In the genomic region with DNA sequence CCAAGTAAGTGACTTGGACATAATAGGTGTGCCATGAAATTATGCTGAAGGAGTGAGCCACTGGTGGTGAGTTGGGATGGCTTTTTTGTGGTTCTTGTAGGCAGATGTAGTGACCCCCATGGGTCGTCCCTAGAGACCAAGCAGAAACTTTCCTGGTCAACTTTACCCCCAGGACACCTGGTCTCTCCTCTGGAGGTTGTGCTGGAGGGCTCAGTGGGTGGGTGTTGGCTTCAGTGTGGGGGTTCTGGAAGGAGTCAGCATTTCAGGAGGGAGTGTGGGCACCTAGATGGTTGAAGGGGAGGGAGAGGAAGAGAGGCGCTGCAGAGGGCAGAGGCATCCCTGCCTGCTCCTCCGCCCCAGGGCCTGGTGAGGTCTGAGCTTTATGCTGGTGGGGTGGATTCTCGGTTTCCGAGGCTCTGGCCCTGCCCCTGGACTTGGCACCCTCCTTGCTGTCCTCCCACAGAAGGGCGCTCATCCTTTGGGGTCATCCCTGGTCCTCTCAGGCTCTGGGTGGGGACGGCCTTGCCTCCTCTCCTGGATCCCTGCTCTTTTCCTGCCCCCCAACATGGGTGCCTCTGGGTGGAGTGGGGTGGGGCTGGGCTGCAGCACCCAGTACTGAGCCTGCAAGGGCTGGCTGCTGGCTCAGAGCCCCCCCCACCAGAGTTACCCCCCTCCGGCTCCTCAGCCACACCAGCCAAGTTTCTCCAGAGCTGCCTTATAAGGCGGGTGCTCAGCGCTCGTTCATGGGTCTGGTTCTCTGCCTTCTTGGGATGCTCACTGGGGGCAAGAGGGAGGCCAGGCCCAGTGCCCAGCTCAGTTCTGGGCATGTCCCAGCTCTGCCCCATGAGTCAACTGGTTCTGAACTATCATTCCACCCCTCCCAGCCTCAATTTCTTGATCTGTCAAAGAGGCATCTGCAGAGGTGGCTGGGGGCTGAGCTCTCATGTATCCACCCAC, we compare ENCODE assay signal across 12 cellular contexts.
DNase-seq lines count a peak whose midpoint lies in the region; ATAC-seq and TF ChIP-seq lines count a peak whose summit lies in the region.
"Had no signal": no experiment of that assay in that cellular context is flagged by ENCODE, and none has a peak within 500 bp of the region (broad histone marks: within the 10 kb centered on the region; RNA-seq: fewer than 3 reads in every experiment).

No MANE protein-coding gene starts in this region.

- H3K27ac ChIP-seq in cingulate gyrus (ENCODE audit: low read depth, low read length), result peak overlapping the region; percentile 54

- no peak for DNase-seq in stimulated activated naive CD8-positive, alpha-beta T cell treated with anti-CD3 and anti-CD28 coated beads, Interleukin-15, Interleukin-2, amounts not matched to agents 100 U/mL and 50 U/mL, for 24 hours
- DNase-seq in natural killer cell (no peak), SIG-M5 treated with dmso at 0.1 percent for 504 hours (lab: John Stamatoyannopoulos, UW; ENCODE audit: unreplicated experiment) (no peak), SW480 (ENCODE audit: low spot score) (no peak)
- DNase-seq: activated effector memory CD4-positive, alpha-beta T cell treated with anti-CD3 and anti-CD28 coated beads, Interleukin-2, amount 50 U/mL, for 16 hours; H7; mesendoderm; NCI-H345 had no signal

- ATAC-seq in stimulated activated naive CD8-positive, alpha-beta T cell treated with anti-CD3 and anti-CD28 coated beads, Interleukin-15, Interleukin-2, amounts not matched to agents 100 U/mL and 50 U/mL, for 24 hours, result no peak
- ATAC-seq in natural killer cell (no peak), GM21737 (IDR thresholded peaks at IDR 0.05; ENCODE audit: unreplicated experiment) (no peak), GM19455 (IDR thresholded peaks at IDR 0.05; ENCODE audit: unreplicated experiment) (no peak)

- intact Hi-C loops in natural killer cell (cut with micrococcal nuclease), result no loop called here

- H3K36me3 Mint-ChIP-seq in stimulated activated naive CD8-positive, alpha-beta T cell treated with anti-CD3 and anti-CD28 coated beads, Interleukin-15, Interleukin-2, amounts not matched to agents 100 ng/mL and 50 ng/mL, for 24 hours (ENCODE audit: low read depth), result no peaks in the 10 kb centered on the region
- no peaks in the 10 kb centered on the region for H3K36me3 Mint-ChIP-seq in natural killer cell

- H3K4me3 Mint-ChIP-seq in stimulated activated naive CD8-positive, alpha-beta T cell treated with anti-CD3 and anti-CD28 coated beads, Interleukin-15, Interleukin-2, amounts not matched to agents 100 ng/mL and 50 ng/mL, for 24 hours, result peak overlapping the region; percentile 14
- peak overlapping the region; percentile 64 for H3K4me3 Mint-ChIP-seq in natural killer cell

- no peak for TF ChIP-seq CTCF in natural killer cell (IDR thresholded peaks at IDR 0.05)

- H3K27ac Mint-ChIP-seq in stimulated activated naive CD8-positive, alpha-beta T cell treated with anti-CD3 and anti-CD28 coated beads, Interleukin-15, Interleukin-2, amounts not matched to agents 100 ng/mL and 50 ng/mL, for 24 hours, result peak overlapping the region; percentile 50
- peak overlapping the region; percentile 34 to 98 for H3K27ac Mint-ChIP-seq in natural killer cell

- H3K9me3 Mint-ChIP-seq in stimulated activated naive CD8-positive, alpha-beta T cell treated with anti-CD3 and anti-CD28 coated beads, Interleukin-15, Interleukin-2, amounts not matched to agents 100 ng/mL and 50 ng/mL, for 24 hours, result no peaks in the 10 kb centered on the region
- H3K9me3 Mint-ChIP-seq in natural killer cell, result no peaks in the 10 kb centered on the region

- H3K27me3 Mint-ChIP-seq in stimulated activated naive CD8-positive, alpha-beta T cell treated with anti-CD3 and anti-CD28 coated beads, Interleukin-15, Interleukin-2, amounts not matched to agents 100 ng/mL and 50 ng/mL, for 24 hours, result no peaks in the 10 kb centered on the region
- no peaks in the 10 kb centered on the region for H3K27me3 Mint-ChIP-seq in natural killer cell (ENCODE audit: low read depth in 2 of 2)

- H3K4me1 Mint-ChIP-seq in stimulated activated naive CD8-positive, alpha-beta T cell treated with anti-CD3 and anti-CD28 coated beads, Interleukin-15, Interleukin-2, amounts not matched to agents 100 ng/mL and 50 ng/mL, for 24 hours (ENCODE audit: low read depth), result peaks cover 98% of the 10 kb centered on the region
- H3K4me1 Mint-ChIP-seq in natural killer cell, result peaks cover 76 to 87% of the 10 kb centered on the region in 2 donors
